Comparison of ENCODE assay signal across 22 cellular contexts in the genomic region with DNA sequence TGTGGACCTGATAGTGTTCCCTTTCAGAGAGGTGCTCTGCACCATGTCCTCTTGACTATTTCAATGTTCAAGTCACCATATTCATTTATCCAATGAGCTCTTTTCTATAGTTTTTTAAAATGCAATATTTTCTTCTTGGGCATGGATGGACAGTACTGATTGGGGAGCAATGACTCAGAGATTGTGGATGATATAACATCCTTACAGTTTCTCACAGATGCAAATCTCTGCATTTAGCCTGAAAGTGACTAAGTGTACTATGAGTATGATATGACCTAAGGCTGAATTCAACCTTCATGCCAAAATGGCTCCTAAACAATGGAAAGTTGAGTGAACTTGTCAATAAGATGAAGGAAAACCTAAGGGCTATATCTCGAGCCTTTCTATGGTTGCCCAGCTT. TPM values are rescaled to one million over a fixed set of nuclear protein-coding genes. Genes with fewer than 3 reads are reported as not detected.
DNase-seq lines count a peak whose midpoint lies in the region; ATAC-seq lines count a peak whose summit lies in the region.
"Had no signal": no experiment of that assay in that cellular context is flagged by ENCODE, and none has a peak within 500 bp of the region (broad histone marks: within the 10 kb centered on the region; RNA-seq: fewer than 3 reads in every experiment).

No MANE protein-coding gene starts in this region.

- ATAC-seq in HG03108 (IDR thresholded peaks at IDR 0.05; ENCODE audit: unreplicated experiment): no peak

- DNase-seq in ELR (ENCODE audit: low read depth) (peak; percentile 68), M059J (ENCODE audit: low read depth) (peak; percentile 51), amniotic epithelial cell (ENCODE audit: low read depth) (peak; percentile 38), epithelial cell of prostate (ENCODE audit: low read depth, low spot score) (peak; percentile 6), cerebellar cortex (ENCODE audit: low spot score) (no peak), NCI-H526 treated with DMSO at 0.1 percent for 48 hours (lab: John Stamatoyannopoulos, UW) (no peak), activated T-cell treated with anti-CD3 and anti-CD28 coated beads for 4 hours (no peak)
- DNase-seq: Caco-2; CD4-positive, alpha-beta T cell; DMS 273 treated with DMSO at 0.1 percent for 48 hours; DND-41; GDM1; IMR-90; NCI-H1694 treated with DMSO at 0.1 percent for 48 hours; NCI-H2081 treated with DMSO at 0.1 percent for 48 hours; NCI-H2171 treated with DMSO at 0.1 percent for 48 hours; SHP77 treated with DMSO at 0.1 percent for 48 hours; SW 1271 had no signal

- no peak overlapping the region for H3K27ac ChIP-seq in epithelial cell of prostate
- H3K27ac ChIP-seq: BLaER1, SK-N-MC had no signal

RNA-seq across cellular contexts. Expression of gene C4BPA, which starts 36.5 kb away (rescaled TPM):
- total RNA-seq in M059J (2014; rRNA removed; shearing (Covaris generic)): 0.10 TPM in 1 of 2 replicates, not detected in the other
- total RNA-seq: CD4-positive, alpha-beta T cell; IMR-90; OCI-LY7 had no signal

RNA-seq across cellular contexts. Expression of gene C4BPB, which starts 51.9 kb away (rescaled TPM):
- not detected in 2 replicates for total RNA-seq in M059J (2014; rRNA removed; shearing (Covaris generic))
- total RNA-seq: IMR-90, OCI-LY7 had no signal

Comparison
In these comparisons a context has a peak if more than half of its experiments do, and no peak if none do; other contexts are left out.
1. DNase-seq: peak in ELR (single experiment), M059J (single experiment), amniotic epithelial cell (single experiment) and epithelial cell of prostate (single experiment); none in cerebellar cortex (single experiment), NCI-H526 treated with DMSO at 0.1 percent for 48 hours (single experiment) and activated T-cell treated with anti-CD3 and anti-CD28 coated beads for 4 hours (single experiment).